ENCODE assay signal across 10 cellular contexts in the genomic region with DNA sequence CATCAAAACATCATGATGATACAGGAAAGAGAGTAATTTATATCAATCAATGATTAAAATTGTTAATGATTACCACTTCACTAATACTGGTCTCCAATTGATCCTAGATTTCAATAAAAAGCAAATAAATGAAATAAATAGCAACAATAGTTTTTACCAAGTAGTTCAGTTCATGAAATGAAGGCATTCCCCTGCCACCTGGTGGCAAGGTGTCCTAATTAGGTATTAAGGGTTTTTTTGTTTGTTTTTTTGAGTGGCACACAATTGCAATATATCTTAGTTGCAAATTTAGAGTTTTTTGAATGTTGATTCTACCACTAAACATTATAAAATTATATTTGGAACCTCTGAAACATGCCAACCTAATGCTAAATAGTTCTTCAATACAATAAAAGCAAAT.
DNase-seq lines count a peak whose midpoint lies in the region; ATAC-seq lines count a peak whose summit lies in the region.
"Had no signal": no experiment of that assay in that cellular context is flagged by ENCODE, and none has a peak within 500 bp of the region (broad histone marks: within the 10 kb centered on the region; RNA-seq: fewer than 3 reads in every experiment).

No MANE protein-coding gene starts in this region.

- DNase-seq in DMS 273 (lab: John Stamatoyannopoulos, UW; ENCODE audit: unreplicated experiment) (peak; percentile 12), DMS 273 treated with DMSO at 0.1 percent for 48 hours (lab: John Stamatoyannopoulos, UW) (no peak), OCI-M1 (lab: John Stamatoyannopoulos, UW) (peak; percentile 22), fibroblast of peridontal ligament (ENCODE audit: extremely low read depth) (peak; percentile 50), sciatic nerve (ENCODE audit: low spot score) (peak; percentile 54), G401 (ENCODE audit: low spot score) (no peak)
- DNase-seq: 8988T, NCI-H1436 had no signal

- intact Hi-C loops in sciatic nerve (cut with DNase I) = no loop called here

- in situ Hi-C loops in G401 (cut with HindIII; ENCODE audit: low sequenced_read_pairs) = no loop called here

- ATAC-seq in sciatic nerve (no peak), HG02798 (IDR thresholded peaks at IDR 0.05; ENCODE audit: poor library complexity, unreplicated experiment) (no peak), GM21367 (IDR thresholded peaks at IDR 0.05; ENCODE audit: unreplicated experiment) (no peak)

Comparison
In these comparisons a context has a peak if more than half of its experiments do, and no peak if none do; other contexts are left out.
1. DNase-seq: peak in DMS 273 (single experiment), OCI-M1 (single experiment), fibroblast of peridontal ligament (single experiment) and sciatic nerve (single experiment); none in DMS 273 treated with DMSO at 0.1 percent for 48 hours (single experiment) and G401 (single experiment).